2 cellular contexts compared by ENCODE assay signal in the genomic region with DNA sequence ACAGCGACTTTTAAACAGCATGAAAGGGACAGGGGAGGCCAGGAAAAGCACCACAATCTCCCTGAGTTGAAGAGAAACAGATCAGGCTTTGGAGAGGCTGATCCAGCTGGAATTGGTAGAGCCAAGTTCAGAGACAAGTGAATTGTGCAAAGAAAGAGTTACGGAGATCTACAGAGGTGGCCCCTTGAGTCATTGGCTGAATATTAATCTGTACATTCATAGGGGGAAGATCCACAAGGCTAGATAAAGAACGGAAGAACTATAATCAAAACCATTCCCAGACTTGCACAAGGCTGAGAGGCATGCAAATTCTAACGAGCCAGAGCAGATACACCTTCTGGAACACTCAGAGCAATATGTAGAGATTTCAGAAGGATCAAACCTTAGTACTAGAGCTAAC.
TF ChIP-seq lines count a peak whose summit lies in the region.

No MANE protein-coding gene starts in this region.

TF ChIP-seq in A549, 52 proteins besides CTCF, POLR2A, EP300 and RAD21:
- TF ChIP-seq RARB (CRISPR knock-in tag; IDR thresholded peaks at IDR 0.05): no peak
- no peak for TF ChIP-seq BHLHE40 (IDR thresholded peaks at IDR 0.05; ENCODE audit: low read depth, low read length)
- TF ChIP-seq, protein P1, sequence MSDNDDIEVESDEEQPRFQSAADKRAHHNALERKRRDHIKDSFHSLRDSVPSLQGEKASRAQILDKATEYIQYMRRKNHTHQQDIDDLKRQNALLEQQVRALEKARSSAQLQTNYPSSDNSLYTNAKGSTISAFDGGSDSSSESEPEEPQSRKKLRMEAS (IDR thresholded peaks at IDR 0.05): no peak
- no peak for TF ChIP-seq CBX8 (IDR thresholded peaks at IDR 0.05)
- no peak for TF ChIP-seq HDAC2 (IDR thresholded peaks at IDR 0.05)
- peak; percentile 37; the same call in 1 of the 2 replicates for TF ChIP-seq FOSL2 (IDR thresholded peaks at IDR 0.05)
- TF ChIP-seq FOSL2 (CRISPR knock-in tag; IDR thresholded peaks at IDR 0.05): peak; percentile 53; the same call in 1 of the 2 replicates
- peak in 1 of 2 experiments; percentile 24; a peak in 1 of 5 replicates for TF ChIP-seq JUN (IDR thresholded peaks at IDR 0.05)
- TF ChIP-seq FOXS1 (CRISPR knock-in tag; IDR thresholded peaks at IDR 0.05): no peak
- no peak for TF ChIP-seq ESRRA (IDR thresholded peaks at IDR 0.05; ENCODE audit: borderline replicate concordance, low read length)
- TF ChIP-seq, protein P2, sequence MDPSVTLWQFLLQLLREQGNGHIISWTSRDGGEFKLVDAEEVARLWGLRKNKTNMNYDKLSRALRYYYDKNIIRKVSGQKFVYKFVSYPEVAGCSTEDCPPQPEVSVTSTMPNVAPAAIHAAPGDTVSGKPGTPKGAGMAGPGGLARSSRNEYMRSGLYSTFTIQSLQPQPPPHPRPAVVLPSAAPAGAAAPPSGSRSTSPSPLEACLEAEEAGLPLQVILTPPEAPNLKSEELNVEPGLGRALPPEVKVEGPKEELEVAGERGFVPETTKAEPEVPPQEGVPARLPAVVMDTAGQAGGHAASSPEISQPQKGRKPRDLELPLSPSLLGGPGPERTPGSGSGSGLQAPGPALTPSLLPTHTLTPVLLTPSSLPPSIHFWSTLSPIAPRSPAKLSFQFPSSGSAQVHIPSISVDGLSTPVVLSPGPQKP (IDR thresholded peaks at IDR 0.05; ENCODE audit: low read depth, low read length): no peak
- TF ChIP-seq, protein P3, sequence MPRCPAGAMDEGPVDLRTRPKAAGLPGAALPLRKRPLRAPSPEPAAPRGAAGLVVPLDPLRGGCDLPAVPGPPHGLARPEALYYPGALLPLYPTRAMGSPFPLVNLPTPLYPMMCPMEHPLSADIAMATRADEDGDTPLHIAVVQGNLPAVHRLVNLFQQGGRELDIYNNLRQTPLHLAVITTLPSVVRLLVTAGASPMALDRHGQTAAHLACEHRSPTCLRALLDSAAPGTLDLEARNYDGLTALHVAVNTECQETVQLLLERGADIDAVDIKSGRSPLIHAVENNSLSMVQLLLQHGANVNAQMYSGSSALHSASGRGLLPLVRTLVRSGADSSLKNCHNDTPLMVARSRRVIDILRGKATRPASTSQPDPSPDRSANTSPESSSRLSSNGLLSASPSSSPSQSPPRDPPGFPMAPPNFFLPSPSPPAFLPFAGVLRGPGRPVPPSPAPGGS (IDR thresholded peaks at IDR 0.05): no peak
- no peak for TF ChIP-seq ZC3H11A (IDR thresholded peaks at IDR 0.05)
- TF ChIP-seq RCOR1 (IDR thresholded peaks at IDR 0.05; ENCODE audit: low read depth, low read length): no peak
- no peak for TF ChIP-seq MYC (IDR thresholded peaks at IDR 0.05; ENCODE audit: borderline replicate concordance, low read length)
- TF ChIP-seq POLR2AphosphoS2 (conservative IDR thresholded peaks at IDR 0.05; ENCODE audit: low read length): no peak
- no peak for TF ChIP-seq CBX2 (IDR thresholded peaks at IDR 0.05; ENCODE audit: borderline replicate concordance, low read depth)
- no peak for TF ChIP-seq ZSCAN20 (CRISPR knock-in tag; IDR thresholded peaks at IDR 0.05)
- TF ChIP-seq GATA3 (IDR thresholded peaks at IDR 0.05; ENCODE audit: borderline replicate concordance): peak; percentile 74; the same call in 1 of the 2 replicates
- TF ChIP-seq JUNB (IDR thresholded peaks at IDR 0.05): peak; percentile 54; the same call in 1 of the 2 replicates
- no peak for TF ChIP-seq KDM5A (IDR thresholded peaks at IDR 0.05)
- TF ChIP-seq CHD2 (IDR thresholded peaks at IDR 0.05; ENCODE audit: low read length, partially characterized antibody): no peak
- TF ChIP-seq FOSB (CRISPR knock-in tag; IDR thresholded peaks at IDR 0.05): no peak
- TF ChIP-seq CHD4 (IDR thresholded peaks at IDR 0.05; ENCODE audit: borderline replicate concordance): no peak
- no peak for TF ChIP-seq NPAS2 (CRISPR knock-in tag; IDR thresholded peaks at IDR 0.05; ENCODE audit: borderline replicate concordance)
- no peak for TF ChIP-seq EHF (CRISPR knock-in tag; IDR thresholded peaks at IDR 0.05)
- peak in 1 of 2 experiments; percentile 63; a peak in 2 of 4 replicates for TF ChIP-seq CEBPB (IDR thresholded peaks at IDR 0.05)
- no peak for TF ChIP-seq ZNF302 (CRISPR knock-in tag; IDR thresholded peaks at IDR 0.05)
- TF ChIP-seq, protein P4, sequence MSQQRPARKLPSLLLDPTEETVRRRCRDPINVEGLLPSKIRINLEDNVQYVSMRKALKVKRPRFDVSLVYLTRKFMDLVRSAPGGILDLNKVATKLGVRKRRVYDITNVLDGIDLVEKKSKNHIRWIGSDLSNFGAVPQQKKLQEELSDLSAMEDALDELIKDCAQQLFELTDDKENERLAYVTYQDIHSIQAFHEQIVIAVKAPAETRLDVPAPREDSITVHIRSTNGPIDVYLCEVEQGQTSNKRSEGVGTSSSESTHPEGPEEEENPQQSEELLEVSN (IDR thresholded peaks at IDR 0.05; ENCODE audit: borderline replicate concordance, low read depth): no peak
- no peak for TF ChIP-seq KDM1A (IDR thresholded peaks at IDR 0.05; ENCODE audit: low read depth)

TF ChIP-seq in HepG2, 621 proteins besides CTCF, POLR2A, EP300 and RAD21:
- TF ChIP-seq ZNF441 (CRISPR knock-in tag; IDR thresholded peaks at IDR 0.05; ENCODE audit: borderline replicate concordance) (no peak), POGZ (CRISPR knock-in tag; IDR thresholded peaks at IDR 0.05) (no peak)
- TF ChIP-seq, protein P5, sequence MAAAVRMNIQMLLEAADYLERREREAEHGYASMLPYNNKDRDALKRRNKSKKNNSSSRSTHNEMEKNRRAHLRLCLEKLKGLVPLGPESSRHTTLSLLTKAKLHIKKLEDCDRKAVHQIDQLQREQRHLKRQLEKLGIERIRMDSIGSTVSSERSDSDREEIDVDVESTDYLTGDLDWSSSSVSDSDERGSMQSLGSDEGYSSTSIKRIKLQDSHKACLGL (CRISPR knock-in tag; IDR thresholded peaks at IDR 0.05): no peak
